12 cellular contexts compared by ENCODE assay signal in genomic region chr17:39722965-39723848, GRCh38. TPM values are rescaled to one million over a fixed set of nuclear protein-coding genes. Genes with fewer than 3 reads are reported as not detected.
DNase-seq lines count a peak whose midpoint lies in the region; ATAC-seq and TF ChIP-seq lines count a peak whose summit lies in the region.
"Had no signal": no experiment of that assay in that cellular context is flagged by ENCODE, and none has a peak within 500 bp of the region (broad histone marks: within the 10 kb centered on the region; RNA-seq: fewer than 3 reads in every experiment).

No MANE protein-coding gene starts in this region.

- intact Hi-C loops in prostate gland (cut with DNase I), result no loop called here

- H3K4me1 ChIP-seq in DND-41 (ENCODE audit: insufficient read depth, low read length) (no peaks in the 10 kb centered on the region), RWPE2 (ENCODE audit: insufficient read depth, poor library complexity, severe bottlenecking) (no peaks in the 10 kb centered on the region), prostate gland (replicated peaks) (no peaks in the 10 kb centered on the region), SJCRH30 (no peaks in the 10 kb centered on the region)

- H3K27ac ChIP-seq in 22Rv1, result peak overlapping the region; percentile 44
- H3K27ac ChIP-seq in DND-41 (ENCODE audit: low read length), result no peak overlapping the region
- H3K27ac ChIP-seq in RWPE2 (ENCODE audit: poor library complexity, severe bottlenecking), result no peak overlapping the region
- no peak overlapping the region for H3K27ac ChIP-seq in prostate gland
- H3K27ac ChIP-seq in SJCRH30, result no peak overlapping the region

- H3K27me3 ChIP-seq in DND-41 (ENCODE audit: insufficient read depth, low read length, poor library complexity), result no peaks in the 10 kb centered on the region
- H3K27me3 ChIP-seq in RWPE2 (ENCODE audit: insufficient read depth, poor library complexity, severe bottlenecking), result no peaks in the 10 kb centered on the region
- no peaks in the 10 kb centered on the region for H3K27me3 ChIP-seq in prostate gland (replicated peaks; ENCODE audit: insufficient read depth)
- no peaks in the 10 kb centered on the region for H3K27me3 ChIP-seq in SJCRH30

- H3K9ac ChIP-seq in DND-41 (ENCODE audit: low read depth, low read length), result no peak overlapping the region

- no peaks in the 10 kb centered on the region for H3K79me2 ChIP-seq in DND-41 (ENCODE audit: insufficient read depth, low read length)

- no peak overlapping the region for H3K4me2 ChIP-seq in DND-41 (ENCODE audit: insufficient read depth, low read length)

- WGBS in prostate gland, result 79% methylated on average over 34 of the region's 34 CpGs

- TF ChIP-seq CTCF in 22Rv1 (IDR thresholded peaks at IDR 0.05) (no peak), DND-41 (IDR thresholded peaks at IDR 0.05; ENCODE audit: borderline replicate concordance, extremely low read depth, low read length, poor library complexity, severe bottlenecking) (no peak), RWPE2 (IDR thresholded peaks at IDR 0.05; ENCODE audit: poor library complexity, severe bottlenecking) (no peak), prostate gland (IDR thresholded peaks at IDR 0.05) (no peak)

- H3K4me3 ChIP-seq in DND-41 (ENCODE audit: low read depth in 1 of 2, low read length in 2 of 2), result no peak overlapping the region
- H3K4me3 ChIP-seq in RWPE2 (ENCODE audit: severe bottlenecking), result no peak overlapping the region
- H3K4me3 ChIP-seq in prostate gland, result no peak overlapping the region
- H3K4me3 ChIP-seq in SJCRH30, result no peak overlapping the region

- DNase-seq in DND-41, result peak; percentile 37
- DNase-seq in RWPE2 (ENCODE audit: low spot score), result no peak
- DNase-seq in left lobe of liver (ENCODE audit: low spot score), result no peak
- DNase-seq in prostate gland (ENCODE audit: low spot score), result no peak
- DNase-seq in SJCRH30, result no peak
- DNase-seq: amniotic stem cell; CD4-positive, CD25-positive, alpha-beta regulatory T cell; GF-D8; stimulated activated CD4-positive, alpha-beta T cell treated with anti-CD3 and anti-CD28 coated beads, Interleukin-4, amount 100 ng/mL, for 24 hours had no signal

- H3K9me3 ChIP-seq in DND-41 (ENCODE audit: insufficient read depth, low read length, severe bottlenecking), result no peaks in the 10 kb centered on the region
- H3K9me3 ChIP-seq in RWPE2 (ENCODE audit: severe bottlenecking), result no peaks in the 10 kb centered on the region
- no peaks in the 10 kb centered on the region for H3K9me3 ChIP-seq in prostate gland
- no peaks in the 10 kb centered on the region for H3K9me3 ChIP-seq in SJCRH30 (replicated peaks)

- TF ChIP-seq POLR2A in prostate gland (IDR thresholded peaks at IDR 0.05), result no peak

- no peaks in the 10 kb centered on the region for H4K20me1 ChIP-seq in DND-41 (ENCODE audit: insufficient read depth, low read length)

- ATAC-seq in DND-41 (ENCODE audit: insufficient read depth, low read depth) (0 out of 3 replicates have a peak, but pooled peaks have one; percentile 41), RWPE2 (ENCODE audit: low read depth) (peak; percentile 41; the same call in 1 of the 3 replicates), left lobe of liver (peak; percentile 23), GM21529 (IDR thresholded peaks at IDR 0.05; ENCODE audit: unreplicated experiment) (no peak)

- peaks cover 10% of the 10 kb centered on the region for H3K36me3 ChIP-seq in DND-41 (ENCODE audit: insufficient read depth, low read length)
- peaks cover 45% of the 10 kb centered on the region for H3K36me3 ChIP-seq in RWPE2 (ENCODE audit: low read depth)
- H3K36me3 ChIP-seq in prostate gland, result peaks cover 0 to 22% of the 10 kb centered on the region in 2 donors
- no peaks in the 10 kb centered on the region for H3K36me3 ChIP-seq in SJCRH30

- H2AFZ ChIP-seq in DND-41 (ENCODE audit: low read depth, low read length), result no peak overlapping the region

RNA-seq across cellular contexts. Expression of gene MIEN1, which starts 7.1 kb away (rescaled TPM):
- 25.2 TPM for total RNA-seq in left lobe of liver
- 100 to 1,000 TPM in 1 of 2 donors, 10 to 100 TPM in 1; 46.5 to 119 TPM for total RNA-seq in prostate gland
- total RNA-seq in SJCRH30 (2014; rRNA removed; shearing (Covaris generic)), result 23.6 and 25.8 TPM in 2 replicates

RNA-seq across cellular contexts. Expression of gene GRB7, which starts 14.5 kb away (rescaled TPM):
- total RNA-seq in left lobe of liver (12.0 TPM), prostate gland (10 to 100 TPM; 25.7 to 32.6 TPM)
- not detected in 2 replicates for total RNA-seq in SJCRH30 (2014; rRNA removed; shearing (Covaris generic))
- total RNA-seq: CD4-positive, CD25-positive, alpha-beta regulatory T cell; pulmonary artery endothelial cell had no signal

RNA-seq across cellular contexts. Expression of gene ERBB2, which starts 23.3 kb away (rescaled TPM):
- 23.1 TPM for total RNA-seq in left lobe of liver
- total RNA-seq in prostate gland, result 100 to 1,000 TPM; 112 to 172 TPM
- total RNA-seq in SJCRH30 (2014; rRNA removed; shearing (Covaris generic)), result 8.7 and 9.1 TPM in 2 replicates

RNA-seq across cellular contexts. Expression of gene PGAP3, which starts 35.4 kb away (rescaled TPM):
- 23.8 TPM for total RNA-seq in left lobe of liver
- total RNA-seq in prostate gland, result 10 to 100 TPM; 44.6 to 50.0 TPM
- total RNA-seq in SJCRH30 (2014; rRNA removed; shearing (Covaris generic)), result 1.9 and 3.1 TPM in 2 replicates

RNA-seq across cellular contexts. Expression of gene PNMT, which starts 55.0 kb away (rescaled TPM):
- 0.45 TPM for total RNA-seq in left lobe of liver
- total RNA-seq in prostate gland, result 1 to 10 TPM; 2.7 to 5.8 TPM
- 0.71 TPM in 1 of 2 replicates, not detected in the other for total RNA-seq in SJCRH30 (2014; rRNA removed; shearing (Covaris generic))
- total RNA-seq: pulmonary artery endothelial cell had no signal

Comparison
In these comparisons a context has a peak if more than half of its experiments do, and no peak if none do; other contexts are left out.
1. RNA of gene GRB7, which starts 14.5 kb away (total RNA-seq): 25.7 to 32.6 TPM in prostate gland and 12.0 TPM in left lobe of liver (single experiment); not detected in SJCRH30; every median in the first group is over 10 times any median in the second.